31 cellular contexts compared by ENCODE assay signal in genomic region chr7:144982133-144982532, GRCh38.
A peak's percentile ranks its signal among the peaks of the same experiment; 100 is the strongest.
DNase-seq lines count a peak whose midpoint lies in the region; TF ChIP-seq lines count a peak whose summit lies in the region.
"Had no signal": no experiment of that assay in that cellular context is flagged by ENCODE, and none has a peak within 500 bp of the region (broad histone marks: within the 10 kb centered on the region; RNA-seq: fewer than 3 reads in every experiment).

No MANE protein-coding gene starts in this region.

- CTCF ChIA-PET in activated CD4-positive, alpha-beta T cell treated with anti-CD3 and anti-CD28 coated beads, Interleukin-2, amount 10 ng/mL, durations not matched to agents 7 days and 5 days (lab: Charles Lee): no interaction called here

- no peak for TF ChIP-seq POLR2A in vagina (IDR thresholded peaks at IDR 0.05)

- POLR2A ChIA-PET in activated CD4-positive, alpha-beta T cell treated with anti-CD3 and anti-CD28 coated beads, Interleukin-2, amount 10 ng/mL, durations not matched to agents 7 days and 5 days (lab: Charles Lee): no interaction called here

- H4K20me1 ChIP-seq in neural cell (ENCODE audit: insufficient read depth): no peaks in the 10 kb centered on the region
- H4K20me1 ChIP-seq: BLaER1; BLaER1 treated with 17β-estradiol and CSF1 and Interleukin-3, amounts not matched to agents 10 nM and 100 nM had no signal

- no peak overlapping the region for H3K9ac ChIP-seq in neural cell (ENCODE audit: low read length)
- no peak overlapping the region for H3K9ac ChIP-seq in parathyroid adenoma
- H3K9ac ChIP-seq: BLaER1; BLaER1 treated with 17β-estradiol and CSF1 and Interleukin-3, amounts not matched to agents 10 nM and 100 nM had no signal

- no peaks in the 10 kb centered on the region for H3K27me3 Mint-ChIP-seq in activated CD4-positive, alpha-beta T cell treated with anti-CD3 and anti-CD28 coated beads, Interleukin-2, amount 10 ng/mL, durations not matched to agents 7 days and 5 days
- H3K27me3 Mint-ChIP-seq: B cell; CD4-positive, alpha-beta memory T cell; CD4-positive, alpha-beta T cell; CD4-positive, CD25-positive, alpha-beta regulatory T cell had no signal

- no peak overlapping the region for H3K4me3 Mint-ChIP-seq in activated CD4-positive, alpha-beta T cell treated with anti-CD3 and anti-CD28 coated beads, Interleukin-2, amount 10 ng/mL, durations not matched to agents 7 days and 5 days
- H3K4me3 Mint-ChIP-seq: B cell; CD14-positive monocyte; CD4-positive, alpha-beta memory T cell; CD4-positive, alpha-beta T cell; CD4-positive, CD25-positive, alpha-beta regulatory T cell; CD8-positive, alpha-beta memory T cell; CD8-positive, alpha-beta T cell had no signal

- TF ChIP-seq RAD21 in neural cell (conservative IDR thresholded peaks at IDR 0.05): no peak

- H2AFZ ChIP-seq in neural cell (ENCODE audit: low read depth, low read length) (no peak overlapping the region), parathyroid adenoma (peak overlapping the region; percentile 11)

- no peaks in the 10 kb centered on the region for H3K9me2 ChIP-seq in neural cell (ENCODE audit: insufficient read depth, low read length)

- no peaks in the 10 kb centered on the region for H3K4me1 Mint-ChIP-seq in activated CD4-positive, alpha-beta T cell treated with anti-CD3 and anti-CD28 coated beads, Interleukin-2, amount 10 ng/mL, durations not matched to agents 7 days and 5 days
- H3K4me1 Mint-ChIP-seq: B cell; CD14-positive monocyte; CD4-positive, alpha-beta memory T cell; CD4-positive, CD25-positive, alpha-beta regulatory T cell; CD8-positive, alpha-beta memory T cell had no signal

- intact Hi-C loops in vagina (cut with DNase I): no loop called here

- H3K36me3 ChIP-seq in neural cell (ENCODE audit: insufficient read depth, low read length): no peaks in the 10 kb centered on the region
- no peaks in the 10 kb centered on the region for H3K36me3 ChIP-seq in parathyroid adenoma (ENCODE audit: control insufficient read depth, insufficient read depth, low read length)
- no peaks in the 10 kb centered on the region for H3K36me3 ChIP-seq in vagina
- H3K36me3 ChIP-seq: BE2C; BLaER1; BLaER1 treated with 17β-estradiol and CSF1 and Interleukin-3, amounts not matched to agents 10 nM and 100 nM had no signal

- TF ChIP-seq EP300 in neural cell (conservative IDR thresholded peaks at IDR 0.05; ENCODE audit: poor library complexity, severe bottlenecking): peak; percentile 69

- H3K36me3 Mint-ChIP-seq in activated CD4-positive, alpha-beta T cell treated with anti-CD3 and anti-CD28 coated beads, Interleukin-2, amount 10 ng/mL, durations not matched to agents 7 days and 5 days (ENCODE audit: low read depth): no peaks in the 10 kb centered on the region
- H3K36me3 Mint-ChIP-seq: CD14-positive monocyte; CD4-positive, alpha-beta memory T cell; CD4-positive, CD25-positive, alpha-beta regulatory T cell; CD8-positive, alpha-beta memory T cell; CD8-positive, alpha-beta T cell had no signal

- no peak overlapping the region for H3K27ac ChIP-seq in neural cell (ENCODE audit: low read length)
- H3K27ac ChIP-seq in parathyroid adenoma: no peak overlapping the region
- H3K27ac ChIP-seq in vagina: no peak overlapping the region
- H3K27ac ChIP-seq: 22Rv1; A549; BLaER1; BLaER1 treated with 17β-estradiol and CSF1 and Interleukin-3, amounts not matched to agents 10 nM and 100 nM; C4-2B had no signal

- H3K9me3 Mint-ChIP-seq in activated CD4-positive, alpha-beta T cell treated with anti-CD3 and anti-CD28 coated beads, Interleukin-2, amount 10 ng/mL, durations not matched to agents 7 days and 5 days: no peaks in the 10 kb centered on the region
- H3K9me3 Mint-ChIP-seq: CD4-positive, alpha-beta T cell; CD8-positive, alpha-beta memory T cell; CD8-positive, alpha-beta T cell had no signal

- H3K27me3 ChIP-seq in neural cell (ENCODE audit: insufficient read depth, low read depth, low read length) (no peaks in the 10 kb centered on the region), parathyroid adenoma (ENCODE audit: control insufficient read depth, insufficient read depth, low read length) (no peaks in the 10 kb centered on the region), vagina (no peaks in the 10 kb centered on the region)
- H3K27me3 ChIP-seq: BE2C; BLaER1; BLaER1 treated with 17β-estradiol and CSF1 and Interleukin-3, amounts not matched to agents 10 nM and 100 nM had no signal

- no peaks in the 10 kb centered on the region for H3F3A ChIP-seq in neural cell (ENCODE audit: insufficient read depth, low read length, poor library complexity, severe bottlenecking)

- TF ChIP-seq CTCF in neural cell (IDR thresholded peaks at IDR 0.05; ENCODE audit: poor library complexity, severe bottlenecking) (no peak), parathyroid adenoma (IDR thresholded peaks at IDR 0.05) (no peak), vagina (IDR thresholded peaks at IDR 0.05) (no peak)

- DNase-seq in activated CD4-positive, alpha-beta T cell treated with anti-CD3 and anti-CD28 coated beads, Interleukin-2, amount 10 ng/mL, durations not matched to agents 7 days and 5 days: no peak
- DNase-seq in vagina (ENCODE audit: extremely low spot score in 2 of 2): no peak
- DNase-seq: 8988T; ACHN; AML-193; BE2C; C1 segment of cervical spinal cord; Caco-2; Calu3; CD4-positive, alpha-beta memory T cell; CD4-positive, alpha-beta T cell; CD4-positive, CD25-positive, alpha-beta regulatory T cell; CD8-positive, alpha-beta memory T cell; CD8-positive, alpha-beta T cell; COR-L47; DMS 273 treated with DMSO at 0.1 percent for 48 hours; DMS153; DMS53; DMS79; DMS79 treated with DMSO at 0.1 percent for 48 hours; DND-41; EL had no signal

- H3K4me1 ChIP-seq in parathyroid adenoma: no peaks in the 10 kb centered on the region
- no peaks in the 10 kb centered on the region for H3K4me1 ChIP-seq in vagina
- H3K4me1 ChIP-seq: A549; BE2C; BLaER1; BLaER1 treated with 17β-estradiol and CSF1 and Interleukin-3, amounts not matched to agents 10 nM and 100 nM; Caco-2 had no signal

- H3K79me2 ChIP-seq in neural cell (replicated peaks; ENCODE audit: insufficient read depth, low read length): no peaks in the 10 kb centered on the region
- no peaks in the 10 kb centered on the region for H3K79me2 ChIP-seq in parathyroid adenoma

- H3K4me2 ChIP-seq in neural cell (ENCODE audit: low read length): no peak overlapping the region
- H3K4me2 ChIP-seq in parathyroid adenoma (ENCODE audit: low read length): no peak overlapping the region
- H3K4me2 ChIP-seq: A549; BLaER1; BLaER1 treated with 17β-estradiol and CSF1 and Interleukin-3, amounts not matched to agents 10 nM and 100 nM had no signal

- H3K9me3 ChIP-seq in neural cell (ENCODE audit: low read length) (no peaks in the 10 kb centered on the region), parathyroid adenoma (ENCODE audit: control insufficient read depth, low read length) (no peaks in the 10 kb centered on the region), vagina (no peaks in the 10 kb centered on the region)
- H3K9me3 ChIP-seq: A549; BE2C; BLaER1; BLaER1 treated with 17β-estradiol and CSF1 and Interleukin-3, amounts not matched to agents 10 nM and 100 nM; Caco-2 had no signal

- H3K4me3 ChIP-seq in neural cell (ENCODE audit: low read length) (no peak overlapping the region), parathyroid adenoma (ENCODE audit: low read depth, low read length) (no peak overlapping the region), vagina (no peak overlapping the region)
- H3K4me3 ChIP-seq: A549; BLaER1; BLaER1 treated with 17β-estradiol and CSF1 and Interleukin-3, amounts not matched to agents 10 nM and 100 nM had no signal

- H3K27ac Mint-ChIP-seq in activated CD4-positive, alpha-beta T cell treated with anti-CD3 and anti-CD28 coated beads, Interleukin-2, amount 10 ng/mL, durations not matched to agents 7 days and 5 days: no peak overlapping the region
- H3K27ac Mint-ChIP-seq: B cell; CD14-positive monocyte; CD4-positive, alpha-beta memory T cell; CD4-positive, alpha-beta T cell; CD4-positive, CD25-positive, alpha-beta regulatory T cell; CD8-positive, alpha-beta memory T cell; CD8-positive, alpha-beta T cell had no signal

TF ChIP-seq in neural cell, 6 proteins besides CTCF, POLR2A, EP300 and RAD21:
- TF ChIP-seq, protein P1, sequence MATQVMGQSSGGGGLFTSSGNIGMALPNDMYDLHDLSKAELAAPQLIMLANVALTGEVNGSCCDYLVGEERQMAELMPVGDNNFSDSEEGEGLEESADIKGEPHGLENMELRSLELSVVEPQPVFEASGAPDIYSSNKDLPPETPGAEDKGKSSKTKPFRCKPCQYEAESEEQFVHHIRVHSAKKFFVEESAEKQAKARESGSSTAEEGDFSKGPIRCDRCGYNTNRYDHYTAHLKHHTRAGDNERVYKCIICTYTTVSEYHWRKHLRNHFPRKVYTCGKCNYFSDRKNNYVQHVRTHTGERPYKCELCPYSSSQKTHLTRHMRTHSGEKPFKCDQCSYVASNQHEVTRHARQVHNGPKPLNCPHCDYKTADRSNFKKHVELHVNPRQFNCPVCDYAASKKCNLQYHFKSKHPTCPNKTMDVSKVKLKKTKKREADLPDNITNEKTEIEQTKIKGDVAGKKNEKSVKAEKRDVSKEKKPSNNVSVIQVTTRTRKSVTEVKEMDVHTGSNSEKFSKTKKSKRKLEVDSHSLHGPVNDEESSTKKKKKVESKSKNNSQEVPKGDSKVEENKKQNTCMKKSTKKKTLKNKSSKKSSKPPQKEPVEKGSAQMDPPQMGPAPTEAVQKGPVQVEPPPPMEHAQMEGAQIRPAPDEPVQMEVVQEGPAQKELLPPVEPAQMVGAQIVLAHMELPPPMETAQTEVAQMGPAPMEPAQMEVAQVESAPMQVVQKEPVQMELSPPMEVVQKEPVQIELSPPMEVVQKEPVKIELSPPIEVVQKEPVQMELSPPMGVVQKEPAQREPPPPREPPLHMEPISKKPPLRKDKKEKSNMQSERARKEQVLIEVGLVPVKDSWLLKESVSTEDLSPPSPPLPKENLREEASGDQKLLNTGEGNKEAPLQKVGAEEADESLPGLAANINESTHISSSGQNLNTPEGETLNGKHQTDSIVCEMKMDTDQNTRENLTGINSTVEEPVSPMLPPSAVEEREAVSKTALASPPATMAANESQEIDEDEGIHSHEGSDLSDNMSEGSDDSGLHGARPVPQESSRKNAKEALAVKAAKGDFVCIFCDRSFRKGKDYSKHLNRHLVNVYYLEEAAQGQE (IDR thresholded peaks at IDR 0.05; ENCODE audit: borderline replicate concordance): peak; percentile 47
- TF ChIP-seq POLR2AphosphoS5 (IDR thresholded peaks at IDR 0.05): peak; percentile 55
- TF ChIP-seq MXI1 (conservative IDR thresholded peaks at IDR 0.05; ENCODE audit: poor library complexity, severe bottlenecking): no peak
